ENCODE assay signal across 14 cellular contexts in genomic region chr1:152050886-152051764, GRCh38. TPM values are rescaled to one million over a fixed set of nuclear protein-coding genes. Genes with fewer than 3 reads are reported as not detected.
A peak's percentile ranks its signal among the peaks of the same experiment; 100 is the strongest.
DNase-seq lines count a peak whose midpoint lies in the region; ATAC-seq and TF ChIP-seq lines count a peak whose summit lies in the region.
"Had no signal": no experiment of that assay in that cellular context is flagged by ENCODE, and none has a peak within 500 bp of the region (broad histone marks: within the 10 kb centered on the region; RNA-seq: fewer than 3 reads in every experiment).

No MANE protein-coding gene starts in this region.

- no peak for TF ChIP-seq POLR2A in erythroblast (IDR thresholded peaks at IDR 0.05; ENCODE audit: low read length)

- ATAC-seq in memory B cell (ENCODE audit: low read depth) (no peak), GM21825 (IDR thresholded peaks at IDR 0.05; ENCODE audit: unreplicated experiment) (no peak), HG02759 (IDR thresholded peaks at IDR 0.05; ENCODE audit: unreplicated experiment) (no peak)
- ATAC-seq: activated CD4-positive, alpha-beta T cell treated with anti-CD3 and anti-CD28 coated beads for 36 hours; CD8-positive, alpha-beta T cell; psoas muscle had no signal

- H3K27ac Mint-ChIP-seq in CD14-positive monocyte (peak overlapping the region; percentile 100), HFFc6 (no peak overlapping the region), memory B cell (peak overlapping the region; percentile 15)
- H3K27ac Mint-ChIP-seq: activated CD4-positive, alpha-beta T cell treated with anti-CD3 and anti-CD28 coated beads for 36 hours; CD8-positive, alpha-beta T cell had no signal

- H3K27me3 Mint-ChIP-seq in CD14-positive monocyte (ENCODE audit: low read depth in 3 of 3) (peaks cover 23 to 28% (median 27%) of the 10 kb centered on the region in 3 donors), HFFc6 (ENCODE audit: insufficient read depth) (peaks cover 26% of the 10 kb centered on the region), memory B cell (peaks cover 6% of the 10 kb centered on the region)

- peak overlapping the region; percentile 98; the same call in 1 of the 2 replicates for H3K27ac ChIP-seq in VCaP
- H3K27ac ChIP-seq: psoas muscle had no signal

- intact Hi-C loops in CD14-positive monocyte (cut with micrococcal nuclease) = loop anchor here (5.0 to 10.0 kb wide), 2 partner anchors 116 to 404 kb away; no protein-coding TSS in a partner anchor

- H3K4me3 Mint-ChIP-seq in CD14-positive monocyte (peak overlapping the region; percentile 28 to 84), HFFc6 (no peak overlapping the region), memory B cell (no peak overlapping the region)
- H3K4me3 Mint-ChIP-seq: activated CD4-positive, alpha-beta T cell treated with anti-CD3 and anti-CD28 coated beads for 36 hours; CD8-positive, alpha-beta T cell had no signal

- H3K4me1 Mint-ChIP-seq in CD14-positive monocyte (peaks cover 63% of the 10 kb centered on the region), HFFc6 (ENCODE audit: low read depth) (peaks cover 44% of the 10 kb centered on the region), memory B cell (peaks cover 12% of the 10 kb centered on the region)

- H3K9me3 Mint-ChIP-seq in CD14-positive monocyte = no peaks in the 10 kb centered on the region
- H3K9me3 Mint-ChIP-seq in HFFc6 = no peaks in the 10 kb centered on the region
- H3K9me3 Mint-ChIP-seq in memory B cell = no peaks in the 10 kb centered on the region
- H3K9me3 Mint-ChIP-seq: CD8-positive, alpha-beta T cell had no signal

- no peak for TF ChIP-seq CTCF in CD14-positive monocyte (IDR thresholded peaks at IDR 0.05)
- no peak for TF ChIP-seq CTCF in HFFc6 (IDR thresholded peaks at IDR 0.05)
- no peak for TF ChIP-seq CTCF in VCaP (conservative IDR thresholded peaks at IDR 0.05)

- H3K36me3 Mint-ChIP-seq in CD14-positive monocyte (peaks cover 0 to 2% of the 10 kb centered on the region in 2 donors), HFFc6 (ENCODE audit: low read depth) (no peaks in the 10 kb centered on the region), memory B cell (no peaks in the 10 kb centered on the region)
- H3K36me3 Mint-ChIP-seq: CD8-positive, alpha-beta T cell had no signal

- no peak for DNase-seq in CD14-positive monocyte (ENCODE audit: low spot score)
- DNase-seq in HFFc6 = peak; percentile 28
- no peak for DNase-seq in memory B cell (ENCODE audit: low spot score in 2 of 2)
- DNase-seq in NCI-H2227 (lab: John Stamatoyannopoulos, UW; ENCODE audit: unreplicated experiment) = no peak
- no peak for DNase-seq in erythroblast (lab: John Stamatoyannopoulos, UW)
- DNase-seq: activated CD4-positive, alpha-beta T cell treated with anti-CD3 and anti-CD28 coated beads for 36 hours; CD8-positive, alpha-beta T cell; NCI-H446 treated with DMSO at 0.1 percent for 48 hours; psoas muscle; stimulated activated CD4-positive, alpha-beta T cell treated with anti-CD3 and anti-CD28 coated beads, Interleukin-4, amount 100 ng/mL, for 24 hours; stimulated activated naive CD4-positive, alpha-beta T cell treated with Interleukin-2 at 50 U/mL for 16 hours had no signal

RNA-seq across cellular contexts. Expression of gene S100A11, which starts 14.3 kb away (rescaled TPM):
- polyA plus RNA-seq in CD14-positive monocyte = 1,000 to 10,000 TPM; 2,621 to 3,364 TPM
- 1,000 to 10,000 TPM; 1,164 to 1,256 (median 1,179) TPM for total RNA-seq in HFFc6 (2021; fragmentation: NEBNext Ultra II Directional; extraction: Animal tissue kit (Norgen Biotek cat#: 25700))

RNA-seq across cellular contexts. Expression of gene TCHHL1, which starts 37.7 kb away (rescaled TPM):
- not detected for polyA plus RNA-seq in CD14-positive monocyte
- not detected for total RNA-seq in HFFc6 (2021; fragmentation: NEBNext Ultra II Directional; extraction: Animal tissue kit (Norgen Biotek cat#: 25700))
- total RNA-seq: activated CD4-positive, alpha-beta T cell treated with anti-CD3 and anti-CD28 coated beads for 36 hours; CD8-positive, alpha-beta T cell; psoas muscle had no signal
- polyA plus RNA-seq: psoas muscle had no signal

RNA-seq across cellular contexts. Expression of gene S100A10, which starts 57.5 kb away (rescaled TPM):
- 1,000 to 10,000 TPM; 2,129 to 2,138 TPM for polyA plus RNA-seq in CD14-positive monocyte
- total RNA-seq in HFFc6 (2021; fragmentation: NEBNext Ultra II Directional; extraction: Animal tissue kit (Norgen Biotek cat#: 25700)) = 100 to 1,000 TPM; 390 to 518 (median 442) TPM

Comparison
In these comparisons a context has a peak if more than half of its experiments do, and no peak if none do; other contexts are left out.
1. H3K4me3 Mint-ChIP-seq: peak in CD14-positive monocyte (2 of 2); none in HFFc6 (single experiment) and memory B cell (single experiment).